ENCODE assay signal across 19 cellular contexts in the genomic region with DNA sequence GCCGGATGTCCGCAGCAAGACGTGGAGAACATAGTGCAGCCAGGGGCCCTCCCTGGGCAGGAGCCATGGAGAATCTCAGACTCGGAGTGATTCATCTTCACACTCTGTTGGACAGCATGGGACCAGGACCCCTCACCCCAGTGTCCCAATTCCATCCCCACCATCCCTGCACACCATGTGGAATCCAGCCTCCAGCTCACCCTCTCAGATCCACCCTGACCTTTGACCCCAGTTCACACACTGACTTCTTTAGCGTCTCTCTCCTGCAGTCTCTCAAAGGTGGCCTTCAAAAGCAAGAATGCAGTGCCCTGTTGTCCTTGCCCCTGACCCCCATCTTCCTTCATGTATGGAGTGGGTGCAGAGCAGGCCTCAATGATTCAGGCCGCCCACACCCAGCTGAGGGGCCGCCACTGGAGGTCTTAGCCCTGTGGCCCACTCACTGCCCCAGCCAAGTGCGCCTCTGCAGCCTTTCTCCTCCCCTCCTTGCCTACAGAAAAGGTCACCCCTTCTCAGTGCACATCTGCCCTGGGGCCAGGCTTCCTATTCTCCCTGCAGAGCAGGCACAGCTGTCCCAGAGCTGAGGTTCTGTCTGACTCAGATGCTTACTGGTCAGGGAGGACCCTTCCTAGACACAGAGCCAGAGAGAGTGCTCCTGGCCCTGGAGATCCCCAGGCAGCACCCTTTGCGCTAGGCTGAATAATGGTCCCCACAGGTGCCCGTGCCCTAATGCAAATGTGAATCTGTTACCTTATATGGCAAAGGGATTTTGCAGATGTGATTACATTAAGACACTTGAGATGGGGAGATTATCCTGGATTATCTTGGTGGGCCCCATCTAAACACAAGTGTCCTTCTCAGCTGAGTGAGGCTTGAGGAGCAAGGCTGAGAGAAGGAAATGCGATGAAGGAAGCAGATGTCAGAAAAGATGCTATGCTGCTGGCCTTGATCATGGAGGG. TPM values are rescaled to one million over a fixed set of nuclear protein-coding genes. Genes with fewer than 3 reads are reported as not detected.
"Had no signal": no experiment of that assay in that cellular context is flagged by ENCODE, and none has a peak within 500 bp of the region (broad histone marks: within the 10 kb centered on the region; RNA-seq: fewer than 3 reads in every experiment).

No MANE protein-coding gene starts in this region.

- FAIRE-seq: urothelium cell line had no signal

- H3K36me3 ChIP-seq: adrenal gland, sigmoid colon, tibial artery had no signal

- DNase-seq: activated CD4-positive, alpha-beta memory T cell treated with anti-CD3 and anti-CD28 coated beads for 36 hours; activated CD4-positive, alpha-beta T cell treated with anti-CD3 and anti-CD28 coated beads for 36 hours; activated effector memory CD4-positive, alpha-beta T cell treated with anti-CD3 and anti-CD28 coated beads, Interleukin-2, amount 50 U/mL, for 16 hours; activated T-cell treated with anti-CD3 and anti-CD28 coated beads, Interleukin-2, amount 50 U/mL, for 4 hours; adrenal gland; central memory CD4-positive, alpha-beta T cell; kidney glomerular epithelial cell; left ventricle myocardium superior; mesendoderm; sigmoid colon; stimulated activated CD4-positive, alpha-beta T cell treated with anti-CD3 and anti-CD28 coated beads, Interleukin-4, amount 100 ng/mL, for 1 hour; stimulated activated naive B cell treated with anti-CD40 and anti-IgM and Interleukin-4, amounts not matched to agents 10 μg/mL and 1 μg/mL and 100 μg/mL, for 72 hours; tibial artery had no signal

- H3K27ac ChIP-seq: adrenal gland, coronary artery, hepatocyte, sigmoid colon, tibial artery had no signal

- H3K79me2 ChIP-seq: hepatocyte had no signal

- H3K4me2 ChIP-seq: hepatocyte had no signal

- ATAC-seq: activated CD4-positive, alpha-beta T cell treated with anti-CD3 and anti-CD28 coated beads for 36 hours; activated T-cell treated with anti-CD3 and anti-CD28 coated beads, Interleukin-2, amount 50 U/mL, for 4 hours; esophagus mucosa; left ventricle myocardium superior; stimulated activated naive B cell treated with anti-CD40 and anti-IgM and Interleukin-4, amounts not matched to agents 10 μg/mL and 1 μg/mL and 100 μg/mL, for 72 hours had no signal

- H3K27me3 ChIP-seq: adrenal gland, hepatocyte, sigmoid colon had no signal

- H3K4me3 ChIP-seq: adrenal gland, coronary artery, hepatocyte, sigmoid colon, tibial artery had no signal

- H3K4me1 ChIP-seq: adrenal gland had no signal

- H3K9me3 ChIP-seq: adrenal gland, sigmoid colon, tibial artery had no signal

- H2AFZ ChIP-seq: hepatocyte had no signal

RNA-seq across cellular contexts. Expression of a gene that starts 2.4 kb away (rescaled TPM):
- total RNA-seq: activated CD4-positive, alpha-beta memory T cell treated with anti-CD3 and anti-CD28 coated beads for 36 hours; activated CD4-positive, alpha-beta T cell treated with anti-CD3 and anti-CD28 coated beads for 36 hours; activated T-cell treated with anti-CD3 and anti-CD28 coated beads, Interleukin-2, amount 50 U/mL, for 4 hours; esophagus mucosa; pulmonary artery endothelial cell; sigmoid colon had no signal

RNA-seq across cellular contexts. Expression of a gene that starts 24.8 kb away (rescaled TPM):
- total RNA-seq: activated CD4-positive, alpha-beta memory T cell treated with anti-CD3 and anti-CD28 coated beads for 36 hours; activated CD4-positive, alpha-beta T cell treated with anti-CD3 and anti-CD28 coated beads for 36 hours; pulmonary artery endothelial cell; sigmoid colon; T-helper 1 cell treated with Interleukin-12 subunit alpha and Interleukin-12 subunit beta and Interleukin-4 antibody, amounts not matched to agents 30 ng/mL and 1 ng/mL, for 36 hours had no signal

RNA-seq across cellular contexts. Expression of a gene that starts 46.5 kb away (rescaled TPM):
- total RNA-seq: activated CD4-positive, alpha-beta memory T cell treated with anti-CD3 and anti-CD28 coated beads for 36 hours; activated CD4-positive, alpha-beta T cell treated with anti-CD3 and anti-CD28 coated beads for 36 hours; activated T-cell treated with anti-CD3 and anti-CD28 coated beads, Interleukin-2, amount 50 U/mL, for 4 hours; pulmonary artery endothelial cell; T-helper 1 cell treated with Interleukin-12 subunit alpha and Interleukin-12 subunit beta and Interleukin-4 antibody, amounts not matched to agents 30 ng/mL and 1 ng/mL, for 36 hours had no signal
